Comparison of ENCODE assay signal across 1 cellular context in genomic region chr19:46726551-46726950, GRCh38.
TF ChIP-seq lines count a peak whose summit lies in the region.

No MANE protein-coding gene starts in this region.

TF ChIP-seq in GM23338, 12 proteins besides CTCF, POLR2A, EP300 and RAD21 (continued from another document):
- TF ChIP-seq ZNF462 (CRISPR knock-in tag; IDR thresholded peaks at IDR 0.05) (no peak), EZH2phosphoT487 (IDR thresholded peaks at IDR 0.05; ENCODE audit: unreplicated experiment) (no peak), ZNF331 (CRISPR knock-in tag; IDR thresholded peaks at IDR 0.05; ENCODE audit: low read depth) (no peak)
- TF ChIP-seq, protein P1, sequence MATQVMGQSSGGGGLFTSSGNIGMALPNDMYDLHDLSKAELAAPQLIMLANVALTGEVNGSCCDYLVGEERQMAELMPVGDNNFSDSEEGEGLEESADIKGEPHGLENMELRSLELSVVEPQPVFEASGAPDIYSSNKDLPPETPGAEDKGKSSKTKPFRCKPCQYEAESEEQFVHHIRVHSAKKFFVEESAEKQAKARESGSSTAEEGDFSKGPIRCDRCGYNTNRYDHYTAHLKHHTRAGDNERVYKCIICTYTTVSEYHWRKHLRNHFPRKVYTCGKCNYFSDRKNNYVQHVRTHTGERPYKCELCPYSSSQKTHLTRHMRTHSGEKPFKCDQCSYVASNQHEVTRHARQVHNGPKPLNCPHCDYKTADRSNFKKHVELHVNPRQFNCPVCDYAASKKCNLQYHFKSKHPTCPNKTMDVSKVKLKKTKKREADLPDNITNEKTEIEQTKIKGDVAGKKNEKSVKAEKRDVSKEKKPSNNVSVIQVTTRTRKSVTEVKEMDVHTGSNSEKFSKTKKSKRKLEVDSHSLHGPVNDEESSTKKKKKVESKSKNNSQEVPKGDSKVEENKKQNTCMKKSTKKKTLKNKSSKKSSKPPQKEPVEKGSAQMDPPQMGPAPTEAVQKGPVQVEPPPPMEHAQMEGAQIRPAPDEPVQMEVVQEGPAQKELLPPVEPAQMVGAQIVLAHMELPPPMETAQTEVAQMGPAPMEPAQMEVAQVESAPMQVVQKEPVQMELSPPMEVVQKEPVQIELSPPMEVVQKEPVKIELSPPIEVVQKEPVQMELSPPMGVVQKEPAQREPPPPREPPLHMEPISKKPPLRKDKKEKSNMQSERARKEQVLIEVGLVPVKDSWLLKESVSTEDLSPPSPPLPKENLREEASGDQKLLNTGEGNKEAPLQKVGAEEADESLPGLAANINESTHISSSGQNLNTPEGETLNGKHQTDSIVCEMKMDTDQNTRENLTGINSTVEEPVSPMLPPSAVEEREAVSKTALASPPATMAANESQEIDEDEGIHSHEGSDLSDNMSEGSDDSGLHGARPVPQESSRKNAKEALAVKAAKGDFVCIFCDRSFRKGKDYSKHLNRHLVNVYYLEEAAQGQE (IDR thresholded peaks at IDR 0.05; ENCODE audit: unreplicated experiment), result no peak
